In the genomic region with DNA sequence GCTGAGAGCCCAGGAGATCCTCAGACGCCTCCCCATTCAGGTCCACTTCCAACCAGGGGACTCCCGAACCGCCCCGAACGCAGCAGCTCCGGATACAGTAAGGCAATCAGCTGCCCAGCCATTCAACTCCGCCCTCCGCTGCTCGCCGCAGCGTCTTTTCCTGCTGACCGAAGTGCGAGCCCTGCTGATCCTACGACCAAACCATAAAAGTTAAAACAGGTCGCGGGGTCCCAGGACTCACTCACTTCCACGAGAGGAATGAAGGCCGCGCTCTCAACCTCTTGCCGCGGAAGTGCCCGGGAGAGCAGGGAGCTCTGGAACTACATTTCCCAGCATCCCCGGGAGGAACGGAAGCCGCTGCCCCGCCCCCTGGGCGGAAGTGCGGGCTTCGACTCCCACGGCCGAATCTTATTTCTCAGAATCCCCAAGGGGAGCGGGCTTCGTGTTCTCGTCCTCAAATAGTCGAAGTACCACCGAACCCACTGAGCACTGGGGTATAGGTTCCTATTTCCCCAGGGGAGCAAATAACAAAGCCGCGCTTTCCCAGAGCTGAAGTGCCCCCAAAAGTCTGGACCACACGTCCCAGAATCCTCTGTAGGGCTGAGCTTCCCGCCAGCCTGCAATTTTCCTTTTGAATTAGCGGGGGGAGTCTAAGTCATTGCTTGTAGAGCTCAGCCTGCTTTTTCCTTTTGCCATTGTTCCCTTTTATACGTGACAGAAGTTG, we compare ENCODE assay signal across 8 cellular contexts. TPM values are rescaled to one million over a fixed set of nuclear protein-coding genes. Genes with fewer than 3 reads are reported as not detected.
DNase-seq lines count a peak whose midpoint lies in the region; ATAC-seq and TF ChIP-seq lines count a peak whose summit lies in the region.

Gene ZNF45 (minus strand): TSS at position 298 of the 724 bp plus-strand sequence. CDS start 13,097 bp downstream, outside the sequence.

- peaks cover 8% of the 10 kb centered on the region; the same call in 1 of the 2 replicates for H3K9me3 ChIP-seq in Panc1 (ENCODE audit: control insufficient read depth, insufficient read depth, low read depth, low read length)
- H3K9me3 ChIP-seq in mucosa of stomach (ENCODE audit: control insufficient read depth, low read length) = no peaks in the 10 kb centered on the region

- 0 out of 2 replicates have a peak, but pooled peaks cover 4% of the 10 kb centered on the region for H3K4me1 ChIP-seq in Panc1 (ENCODE audit: control insufficient read depth, insufficient read depth, low read length)
- peaks cover 13% of the 10 kb centered on the region for H3K4me1 ChIP-seq in mucosa of stomach (ENCODE audit: control insufficient read depth, insufficient read depth, low read length)

- intact Hi-C loops in Panc1 (cut with micrococcal nuclease; ENCODE audit: unreplicated experiment) = no loop called here

- TF ChIP-seq POLR2A in erythroblast (IDR thresholded peaks at IDR 0.05; ENCODE audit: low read length) = peak; percentile 62

- H3K4me3 Mint-ChIP-seq in activated T-cell treated with anti-CD3 and anti-CD28 coated beads, Interleukin-2, amount 50 U/mL, for 4 hours = peak within 1 kb of the TSS; percentile 93

- peak within 1 kb of the TSS; percentile 62 for H3K9ac ChIP-seq in mucosa of stomach (ENCODE audit: low read length)

- no TSS peak for BruUV-seq in Panc1 (replicated peaks; lab: Mats Ljungman, UMichigan)

- CTCF ChIA-PET in Panc1 (lab: Charles Lee) = interaction anchor here (0.5 kb wide), 1 partner anchor 15 kb away, joined by 5 read pairs; no protein-coding TSS in a partner anchor

- POLR2A ChIA-PET in Panc1 (lab: Charles Lee) = interaction anchor here (0.6 to 0.7 kb wide), 2 partner anchors 110 to 564 kb away, joined by 3 read pairs; no protein-coding TSS in a partner anchor

- H3K36me3 Mint-ChIP-seq in activated T-cell treated with anti-CD3 and anti-CD28 coated beads, Interleukin-2, amount 50 U/mL, for 4 hours (ENCODE audit: insufficient read depth) = peaks cover 26% of the 10 kb centered on the region

- H3K4me1 Mint-ChIP-seq in activated T-cell treated with anti-CD3 and anti-CD28 coated beads, Interleukin-2, amount 50 U/mL, for 4 hours (ENCODE audit: low read depth) = peaks cover 19% of the 10 kb centered on the region

- in situ Hi-C loops in KBM-7 (cut with MboI; ENCODE audit: low pct_unique_long_range_greater_than_20kb, low sequenced_read_pairs) = no loop called here
- in situ Hi-C loops in Panc1 (cut with HindIII; ENCODE audit: low pct_unique_long_range_greater_than_20kb, low sequenced_read_pairs) = no loop called here

- peak within 1 kb of the TSS; percentile 87 for H3K27ac ChIP-seq in Panc1 (ENCODE audit: low read length)

- DNase-seq in DMS114 treated with DMSO at 0.1 percent for 48 hours (lab: John Stamatoyannopoulos, UW; ENCODE audit: unreplicated experiment) (peak; percentile 58), KBM-7 (peak; percentile 92), Panc1 (ENCODE audit: low read depth, low spot score) (no peak), erythroblast (lab: John Stamatoyannopoulos, UW) (peak; percentile 91 to 93)
- DNase-seq in activated T-cell treated with anti-CD3 and anti-CD28 coated beads, Interleukin-2, amount 50 U/mL, for 4 hours = peak; percentile 83
- peak; percentile 71 to 73 for DNase-seq in stimulated activated CD8-positive, alpha-beta memory T cell treated with anti-CD3 and anti-CD28 coated beads, Interleukin-7, amount 100 ng/mL, for 1 hour (ENCODE audit: low read depth in 2 of 2)

- H3K27me3 Mint-ChIP-seq in activated T-cell treated with anti-CD3 and anti-CD28 coated beads, Interleukin-2, amount 50 U/mL, for 4 hours (ENCODE audit: low read depth) = no peaks in the 10 kb centered on the region

- peaks cover 3% of the 10 kb centered on the region for H3K9me3 Mint-ChIP-seq in activated T-cell treated with anti-CD3 and anti-CD28 coated beads, Interleukin-2, amount 50 U/mL, for 4 hours

- no peak for TF ChIP-seq CTCF in Panc1 (IDR thresholded peaks at IDR 0.05)

- ATAC-seq in GM21619 (IDR thresholded peaks at IDR 0.05; ENCODE audit: unreplicated experiment) = peak; percentile 96
- peak; percentile 99 for ATAC-seq in Panc1
- peak; percentile 97 for ATAC-seq in activated T-cell treated with anti-CD3 and anti-CD28 coated beads, Interleukin-2, amount 50 U/mL, for 4 hours

- H3K27me3 ChIP-seq in Panc1 (ENCODE audit: control insufficient read depth, insufficient read depth, low read length) = no peaks in the 10 kb centered on the region
- H3K27me3 ChIP-seq in mucosa of stomach (ENCODE audit: control insufficient read depth, insufficient read depth, low read length) = no peaks in the 10 kb centered on the region

- peaks cover 4% of the 10 kb centered on the region for H3K36me3 ChIP-seq in Panc1 (ENCODE audit: control insufficient read depth, insufficient read depth, low read length)
- H3K36me3 ChIP-seq in mucosa of stomach (ENCODE audit: control insufficient read depth, insufficient read depth, low read length) = no peaks in the 10 kb centered on the region

- H3K4me3 ChIP-seq in Panc1 (ENCODE audit: low read depth in 2 of 2, low read length in 2 of 2) (peak within 1 kb of the TSS; percentile 82 to 83), mucosa of stomach (ENCODE audit: low read length) (peak within 1 kb of the TSS; percentile 40)

RNA-seq across cellular contexts. Expression of gene ZNF45, which starts in this region (rescaled TPM):
- total RNA-seq in Panc1 (2021; ENCODE audit: unreplicated experiment) = 10.7 TPM
- polyA plus RNA-seq in Panc1 (2012; ENCODE audit: insufficient read length) = 4.6 TPM
- 1 to 10 TPM; 5.4 to 7.2 (median 5.7) TPM for total RNA-seq in activated T-cell treated with anti-CD3 and anti-CD28 coated beads, Interleukin-2, amount 50 U/mL, for 4 hours
